Comparison of ENCODE assay signal across 10 cellular contexts in the genomic region with DNA sequence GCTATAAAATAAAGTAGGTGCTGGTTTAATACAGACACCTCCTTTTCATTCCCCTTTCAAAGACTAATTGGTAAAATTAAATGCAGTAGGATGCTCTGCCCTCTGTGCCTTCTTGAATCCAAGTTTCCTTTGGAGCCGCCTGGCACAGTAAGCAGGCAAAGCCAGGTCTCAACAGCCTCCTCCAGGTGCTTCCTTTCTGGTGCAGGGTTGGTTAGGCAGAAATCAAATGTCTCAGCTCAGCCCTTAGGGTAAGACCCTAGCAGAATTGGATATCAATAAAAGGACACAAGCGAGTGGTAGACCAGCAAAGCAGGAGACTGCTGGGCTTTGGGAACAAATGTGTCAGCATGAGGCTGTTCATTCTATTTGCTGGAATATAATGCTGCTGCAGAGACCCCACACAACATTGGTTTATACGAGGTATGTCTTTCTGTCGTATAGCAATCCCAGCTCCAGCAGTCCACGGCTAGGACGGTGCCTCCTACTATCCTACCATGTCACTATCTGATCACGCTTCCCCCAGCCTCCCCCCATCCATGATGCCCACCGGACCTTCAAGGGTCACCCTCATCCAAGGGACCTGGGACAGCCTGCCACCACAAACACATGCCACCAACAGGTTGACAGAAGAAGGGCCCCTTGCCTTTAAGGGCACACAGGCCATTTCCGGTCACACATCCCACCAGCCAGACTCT. TPM values are rescaled to one million over a fixed set of nuclear protein-coding genes. Genes with fewer than 3 reads are reported as not detected.
DNase-seq lines count a peak whose midpoint lies in the region; ATAC-seq and TF ChIP-seq lines count a peak whose summit lies in the region.
"Had no signal": no experiment of that assay in that cellular context is flagged by ENCODE, and none has a peak within 500 bp of the region (broad histone marks: within the 10 kb centered on the region; RNA-seq: fewer than 3 reads in every experiment).

No MANE protein-coding gene starts in this region.

- H3K27ac ChIP-seq in tibial nerve: peak overlapping the region in 3 of 4 donors; percentile 61 to 83 (median 82)

- intact Hi-C loops in natural killer cell (cut with micrococcal nuclease): no loop called here

- peak; percentile 49 for DNase-seq in activated CD8-positive, alpha-beta memory T cell treated with anti-CD3 and anti-CD28 coated beads for 24 hours
- DNase-seq in activated CD8-positive, alpha-beta memory T cell treated with anti-CD3 and anti-CD28 coated beads, Interleukin-2, amount 50 U/mL, for 4 hours: no peak
- no peak for DNase-seq in chondrocyte (ENCODE audit: low spot score)
- no peak for DNase-seq in natural killer cell
- no peak for DNase-seq in tibial nerve (ENCODE audit: low spot score in 2 of 2)
- DNase-seq in NCI-H748 (lab: John Stamatoyannopoulos, UW; ENCODE audit: unreplicated experiment): no peak
- DNase-seq: H7, right lobe of liver had no signal

- no peak for TF ChIP-seq EP300 in tibial nerve (IDR thresholded peaks at IDR 0.05)

- H3K36me3 Mint-ChIP-seq in chondrocyte (ENCODE audit: low read depth): peaks cover 35% of the 10 kb centered on the region
- H3K36me3 Mint-ChIP-seq in natural killer cell: peaks cover 28% of the 10 kb centered on the region

- H3K27ac Mint-ChIP-seq in chondrocyte (ENCODE audit: unreplicated experiment) (peak overlapping the region; percentile 86), natural killer cell (peak overlapping the region; percentile 4 to 30)

- no peak for TF ChIP-seq POLR2A in tibial nerve (IDR thresholded peaks at IDR 0.05)

- TF ChIP-seq CTCF in chondrocyte (IDR thresholded peaks at IDR 0.05): no peak
- TF ChIP-seq CTCF in natural killer cell (IDR thresholded peaks at IDR 0.05): no peak
- no peak for TF ChIP-seq CTCF in tibial nerve (IDR thresholded peaks at IDR 0.05)

- H3K4me1 ChIP-seq in tibial nerve: peaks cover 0 to 54% (median 13%) of the 10 kb centered on the region in 4 donors
- H3K4me1 ChIP-seq: right lobe of liver had no signal

- H3K4me3 Mint-ChIP-seq in chondrocyte (ENCODE audit: unreplicated experiment): no peak overlapping the region
- no peak overlapping the region for H3K4me3 Mint-ChIP-seq in natural killer cell

- no peaks in the 10 kb centered on the region for H3K9me3 ChIP-seq in tibial nerve
- H3K9me3 ChIP-seq: right lobe of liver had no signal

- no peaks in the 10 kb centered on the region for H3K9me3 Mint-ChIP-seq in chondrocyte (ENCODE audit: low read depth)
- H3K9me3 Mint-ChIP-seq in natural killer cell: no peaks in the 10 kb centered on the region

- H3K27me3 Mint-ChIP-seq in chondrocyte (ENCODE audit: low read depth): no peaks in the 10 kb centered on the region
- H3K27me3 Mint-ChIP-seq in natural killer cell (ENCODE audit: low read depth in 2 of 2): no peaks in the 10 kb centered on the region

- H3K36me3 ChIP-seq in tibial nerve: peaks cover 4 to 77% (median 16%) of the 10 kb centered on the region in 3 donors

- 93 to 95% methylated on average over 9 of the region's 9 CpGs for WGBS in tibial nerve, 2 donors

- no peak overlapping the region for H3K4me3 ChIP-seq in tibial nerve
- H3K4me3 ChIP-seq: right lobe of liver had no signal

- ATAC-seq in natural killer cell (no peak), GM21447 (IDR thresholded peaks at IDR 0.05; ENCODE audit: unreplicated experiment) (no peak), GM18511 (IDR thresholded peaks at IDR 0.05; ENCODE audit: unreplicated experiment) (no peak)

- H3K27me3 ChIP-seq in tibial nerve: no peaks in the 10 kb centered on the region
- H3K27me3 ChIP-seq: right lobe of liver had no signal

- H3K4me1 Mint-ChIP-seq in chondrocyte (ENCODE audit: low read depth) (peaks cover 32% of the 10 kb centered on the region), natural killer cell (peaks cover 0 to 9% of the 10 kb centered on the region in 2 donors)

RNA-seq across cellular contexts. Expression of a gene that starts 58.4 kb away (rescaled TPM):
- 202 to 241 TPM (median 238 TPM) in 3 replicates for total RNA-seq in chondrocyte
- 100 to 1,000 TPM; 228 to 275 (median 236) TPM for total RNA-seq in natural killer cell
- total RNA-seq in tibial nerve: 100 to 1,000 TPM; 160 to 207 (median 177) TPM
